In genomic region chr14:78107171-78107570, GRCh38 we compare ENCODE assay signal across 2 cellular contexts.
TF ChIP-seq lines count a peak whose summit lies in the region.

No MANE protein-coding gene starts in this region.

TF ChIP-seq in GM23338, 12 proteins besides CTCF, POLR2A, EP300 and RAD21:
- no peak for TF ChIP-seq REST (IDR thresholded peaks at IDR 0.05; ENCODE audit: unreplicated experiment)
- TF ChIP-seq EZH2 (IDR thresholded peaks at IDR 0.05; ENCODE audit: low read depth, unreplicated experiment), result no peak
- TF ChIP-seq NANOG (IDR thresholded peaks at IDR 0.05; ENCODE audit: borderline replicate concordance), result no peak
- no peak for TF ChIP-seq CREB1 (CRISPR knock-in tag; IDR thresholded peaks at IDR 0.05; ENCODE audit: low read depth)
- TF ChIP-seq ETS1 (IDR thresholded peaks at IDR 0.05), result no peak
- no peak for TF ChIP-seq JUNB (IDR thresholded peaks at IDR 0.05; ENCODE audit: unreplicated experiment)
- TF ChIP-seq STAT1 (IDR thresholded peaks at IDR 0.05; ENCODE audit: unreplicated experiment), result no peak
- no peak for TF ChIP-seq ZNF462 (CRISPR knock-in tag; IDR thresholded peaks at IDR 0.05)
- no peak for TF ChIP-seq EZH2phosphoT487 (IDR thresholded peaks at IDR 0.05; ENCODE audit: unreplicated experiment)
- TF ChIP-seq ZNF331 (CRISPR knock-in tag; IDR thresholded peaks at IDR 0.05; ENCODE audit: low read depth), result no peak
- no peak for TF ChIP-seq ZNF114 (CRISPR knock-in tag; IDR thresholded peaks at IDR 0.05)
- TF ChIP-seq POLR2AphosphoS5 (IDR thresholded peaks at IDR 0.05; ENCODE audit: low read depth), result no peak

TF ChIP-seq in H1, 55 proteins besides CTCF, POLR2A, EP300 and RAD21:
- TF ChIP-seq TEAD4 (IDR thresholded peaks at IDR 0.05; ENCODE audit: low read depth, low read length) (0 out of 2 replicates have a peak, but pooled peaks have one; percentile 47), BRCA1 (IDR thresholded peaks at IDR 0.05; ENCODE audit: low read depth, low read length) (no peak), CHD2 (IDR thresholded peaks at IDR 0.05; ENCODE audit: low read length) (no peak)
